17 cellular contexts compared by ENCODE assay signal in genomic region chr2:133045787-133046186, GRCh38.
"Had no signal": no experiment of that assay in that cellular context is flagged by ENCODE, and none has a peak within 500 bp of the region (broad histone marks: within the 10 kb centered on the region; RNA-seq: fewer than 3 reads in every experiment).

No MANE protein-coding gene starts in this region.

- FAIRE-seq: colon, endometrium had no signal

- H3K27me3 Mint-ChIP-seq: stimulated activated naive CD8-positive, alpha-beta T cell treated with anti-CD3 and anti-CD28 coated beads, Interleukin-15, Interleukin-2, amounts not matched to agents 100 ng/mL and 50 ng/mL, for 24 hours had no signal

- H3K36me3 Mint-ChIP-seq: mesothelial cell of epicardium had no signal

- H3K27me3 ChIP-seq: ascending aorta, sigmoid colon, spleen, suprapubic skin, upper lobe of right lung had no signal

- H3K9me3 Mint-ChIP-seq: mesothelial cell of epicardium; nephron progenitor cell; stimulated activated naive CD8-positive, alpha-beta T cell treated with anti-CD3 and anti-CD28 coated beads, Interleukin-15, Interleukin-2, amounts not matched to agents 100 ng/mL and 50 ng/mL, for 24 hours had no signal

- DNase-seq: activated CD4-positive, alpha-beta T cell treated with anti-CD3 and anti-CD28 coated beads, Interleukin-2, amount 50 U/mL, for 1 hour; activated CD8-positive, alpha-beta memory T cell treated with anti-CD3 and anti-CD28 coated beads for 24 hours; head of caudate nucleus; kidney glomerular epithelial cell; nephron progenitor cell; occipital lobe; sigmoid colon; spleen; upper lobe of right lung had no signal

- H3K27ac Mint-ChIP-seq: mesothelial cell of epicardium; nephron progenitor cell; stimulated activated naive CD8-positive, alpha-beta T cell treated with anti-CD3 and anti-CD28 coated beads, Interleukin-15, Interleukin-2, amounts not matched to agents 100 ng/mL and 50 ng/mL, for 24 hours had no signal

- H3K4me3 Mint-ChIP-seq: mesothelial cell of epicardium; nephron progenitor cell; stimulated activated naive CD8-positive, alpha-beta T cell treated with anti-CD3 and anti-CD28 coated beads, Interleukin-15, Interleukin-2, amounts not matched to agents 100 ng/mL and 50 ng/mL, for 24 hours had no signal

- H3K4me3 ChIP-seq: ascending aorta, sigmoid colon, spleen, suprapubic skin, upper lobe of right lung had no signal

- H3K36me3 ChIP-seq: ascending aorta, sigmoid colon, spleen, suprapubic skin, upper lobe of right lung had no signal

- H3K27ac ChIP-seq: ascending aorta, sigmoid colon, spleen, suprapubic skin, upper lobe of right lung had no signal

- H3K9me3 ChIP-seq: ascending aorta, sigmoid colon, spleen, suprapubic skin, upper lobe of right lung had no signal

- ATAC-seq: activated CD4-positive, CD25-positive, alpha-beta regulatory T cell treated with anti-CD3 and anti-CD28 coated beads, Interleukin-2, amount 50 U/mL, for 24 hours; esophagus mucosa; upper lobe of right lung had no signal

- H3K4me1 Mint-ChIP-seq: mesothelial cell of epicardium, nephron progenitor cell had no signal

- H3K4me1 ChIP-seq: ascending aorta, sigmoid colon, spleen, suprapubic skin, upper lobe of right lung had no signal
